8 cellular contexts compared by ENCODE assay signal in genomic region chr1:235919797-235920475, GRCh38. TPM values are rescaled to one million over a fixed set of nuclear protein-coding genes. Genes with fewer than 3 reads are reported as not detected.
A peak's percentile ranks its signal among the peaks of the same experiment; 100 is the strongest.
DNase-seq lines count a peak whose midpoint lies in the region; ATAC-seq and TF ChIP-seq lines count a peak whose summit lies in the region.

No MANE protein-coding gene starts in this region.

- no peak overlapping the region for H3K56ac ChIP-seq in H9 (ENCODE audit: insufficient read length, low read depth, low read length)

- H3K23ac ChIP-seq in H9 (ENCODE audit: insufficient read length, low read depth, low read length), result no peak overlapping the region

- ATAC-seq in GM21447 (IDR thresholded peaks at IDR 0.05; ENCODE audit: unreplicated experiment), result no peak

- H3K27me3 Mint-ChIP-seq in H9 (ENCODE audit: low read depth), result peaks cover 72% of the 10 kb centered on the region

- H4K20me1 ChIP-seq in H9 (ENCODE audit: control insufficient read depth, insufficient read depth, insufficient read length) (no peaks in the 10 kb centered on the region), smooth muscle cell (ENCODE audit: low read depth) (no peaks in the 10 kb centered on the region)

- peak overlapping the region; percentile 25 to 59; a peak in 4 of 5 replicates for H3K4me3 Mint-ChIP-seq in H9

- no peak overlapping the region for H3T11ph ChIP-seq in H9 (ENCODE audit: low read length)

- H3K79me1 ChIP-seq in H9 (ENCODE audit: insufficient read depth, low read depth, low read length, poor library complexity, severe bottlenecking), result no peaks in the 10 kb centered on the region

- no peak overlapping the region for H3K4me3 ChIP-seq in fibroblast of the aortic adventitia (ENCODE audit: low read depth, low read length)
- H3K4me3 ChIP-seq in smooth muscle cell, result no peak overlapping the region
- H3K4me3 ChIP-seq in tibial artery, result no peak overlapping the region

- H3K18ac ChIP-seq in H9 (ENCODE audit: insufficient read length, low read depth, low read length), result no peak overlapping the region

- no peaks in the 10 kb centered on the region for H3K9me3 ChIP-seq in H9 (ENCODE audit: control insufficient read depth, low read depth, low read length)
- no peaks in the 10 kb centered on the region for H3K9me3 ChIP-seq in smooth muscle cell (replicated peaks; ENCODE audit: low read depth)
- no peaks in the 10 kb centered on the region for H3K9me3 ChIP-seq in tibial artery

- H3K36me3 Mint-ChIP-seq in H9 (ENCODE audit: insufficient read depth in 1 of 3, low read depth in 3 of 3), result no peaks in the 10 kb centered on the region; a peak in 1 of 7 replicates

- in situ Hi-C loops in KBM-7 (cut with MboI; ENCODE audit: low pct_unique_long_range_greater_than_20kb, low sequenced_read_pairs), result no loop called here

- H3K27me3 ChIP-seq in H9 (ENCODE audit: insufficient read depth, low read length) (no peaks in the 10 kb centered on the region), smooth muscle cell (ENCODE audit: low read depth) (no peaks in the 10 kb centered on the region), tibial artery (no peaks in the 10 kb centered on the region)

- no peaks in the 10 kb centered on the region for H3K23me2 ChIP-seq in H9 (ENCODE audit: insufficient read length, low read depth, low read length, poor library complexity, severe bottlenecking)

- no peak overlapping the region for H3K4me2 ChIP-seq in H9 (ENCODE audit: insufficient read depth, insufficient read length, low read length)
- peak overlapping the region; percentile 27 for H3K4me2 ChIP-seq in smooth muscle cell

- H3K36me3 ChIP-seq in smooth muscle cell (ENCODE audit: low read depth) (no peaks in the 10 kb centered on the region), tibial artery (no peaks in the 10 kb centered on the region)

- no peak overlapping the region for H3K14ac ChIP-seq in H9 (ENCODE audit: insufficient read depth, low read length)

- H4K5ac ChIP-seq in H9 (ENCODE audit: insufficient read length, low read depth, low read length), result no peak overlapping the region

- H2BK15ac ChIP-seq in H9 (ENCODE audit: low read depth, low read length), result no peak overlapping the region

- no peak overlapping the region for H2AK5ac ChIP-seq in H9 (ENCODE audit: insufficient read length, low read length)

- H2AFZ ChIP-seq in H9 (ENCODE audit: low read length) (no peak overlapping the region), smooth muscle cell (ENCODE audit: low read depth) (peak overlapping the region; percentile 22)

- H3K4me1 ChIP-seq in H9 (ENCODE audit: insufficient read depth, low read length), result peaks cover 2% of the 10 kb centered on the region; the same call in 1 of the 2 replicates
- H3K4me1 ChIP-seq in smooth muscle cell (ENCODE audit: low read depth), result peaks cover 28% of the 10 kb centered on the region
- peaks cover 0 to 28% (median 20%) of the 10 kb centered on the region in 4 donors for H3K4me1 ChIP-seq in tibial artery

- intact Hi-C loops in tibial artery (cut with DNase I; ENCODE audit: low total_unique reads), result loop anchor here (5.0 to 10.0 kb wide), 2 partner anchors 53 to 55 kb away; partner anchors contain the start of gene LYST

- H2BK12ac ChIP-seq in H9 (ENCODE audit: insufficient read length, low read depth, low read length), result no peak overlapping the region

- no peak overlapping the region for H2BK20ac ChIP-seq in H9 (ENCODE audit: low read depth, low read length, poor library complexity, severe bottlenecking)

- peaks cover 22% of the 10 kb centered on the region for H3F3A ChIP-seq in smooth muscle cell (ENCODE audit: low read depth)

- DNase-seq in H9 (peak; percentile 52), RPMI8226 (peak; percentile 31), fibroblast of the aortic adventitia (ENCODE audit: low read depth) (peak; percentile 90), smooth muscle cell (lab: John Stamatoyannopoulos, UW; ENCODE audit: unreplicated experiment) (no peak), tibial artery (no peak), KBM-7 (no peak), NCI-H82 (lab: John Stamatoyannopoulos, UW) (no peak)

- H3K27ac ChIP-seq in H9 (ENCODE audit: insufficient read length, low read depth, low read length) (no peak overlapping the region), smooth muscle cell (ENCODE audit: low read depth) (peak overlapping the region; percentile 96), tibial artery (no peak overlapping the region)

- H2BK5ac ChIP-seq in H9 (ENCODE audit: insufficient read length, low read length), result no peak overlapping the region

- peaks cover 22 to 35% of the 10 kb centered on the region in 2 experiments for H3K4me1 Mint-ChIP-seq in H9

- no peak for TF ChIP-seq CTCF in H9 (conservative IDR thresholded peaks at IDR 0.05)
- peak; percentile 4 for TF ChIP-seq CTCF in fibroblast of the aortic adventitia (IDR thresholded peaks at IDR 0.05; ENCODE audit: insufficient read depth, low read length)
- TF ChIP-seq CTCF in smooth muscle cell (IDR thresholded peaks at IDR 0.05; ENCODE audit: borderline replicate concordance, insufficient read depth, poor library complexity, severe bottlenecking), result no peak
- TF ChIP-seq CTCF in tibial artery (IDR thresholded peaks at IDR 0.05), result no peak

- H3K27ac Mint-ChIP-seq in H9, result peak overlapping the region in 2 of 3 experiments; percentile 31 to 92; a peak in 4 of 7 replicates

- no peak overlapping the region for H3K4ac ChIP-seq in H9 (ENCODE audit: low read depth, low read length)

- H3K9me3 Mint-ChIP-seq in H9, result no peaks in the 10 kb centered on the region

- no peak overlapping the region for H4K91ac ChIP-seq in H9 (ENCODE audit: insufficient read length, low read depth, low read length)

- no CpG with 5 or more reads among the region's 6 CpGs for WGBS in H9 (ENCODE audit: extremely low coverage, insufficient read length, low lambda C conversion rate)
- WGBS in smooth muscle cell (ENCODE audit: low lambda C conversion rate), result 59% methylated on average over 6 of the region's 6 CpGs

- no peaks in the 10 kb centered on the region for H3K79me2 ChIP-seq in H9 (ENCODE audit: insufficient read depth, low read length)
- H3K79me2 ChIP-seq in smooth muscle cell (ENCODE audit: low read depth), result no peaks in the 10 kb centered on the region

- H3K9ac ChIP-seq in H9 (ENCODE audit: extremely low read depth, insufficient read length, low read length), result no peak overlapping the region
- H3K9ac ChIP-seq in smooth muscle cell (ENCODE audit: low read depth), result peak overlapping the region; percentile 21

- H2BK120ac ChIP-seq in H9 (ENCODE audit: low read depth, low read length, poor library complexity, severe bottlenecking), result no peak overlapping the region

- H4K8ac ChIP-seq in H9 (replicated peaks; ENCODE audit: insufficient read length, low read depth, low read length), result no peak overlapping the region

RNA-seq across cellular contexts. Expression of gene LYST, which starts 53.2 kb away (rescaled TPM):
- total RNA-seq in H9 (2021) (0.13 and 0.57 TPM in 2 replicates), fibroblast of the aortic adventitia (ENCODE audit: low replicate concordance) (28.1 and 30.4 TPM in 2 replicates), smooth muscle cell (13.5 and 18.8 TPM in 2 replicates)
- polyA plus RNA-seq in smooth muscle cell, result 2.2 and 4.5 TPM in 2 replicates

Comparison
In these comparisons a context has a peak if more than half of its experiments do, and no peak if none do; other contexts are left out.
1. DNase-seq: peak in H9 (single experiment), RPMI8226 (single experiment) and fibroblast of the aortic adventitia (single experiment); none in smooth muscle cell (single experiment), tibial artery (0 of 2), KBM-7 (single experiment) and NCI-H82 (single experiment).